In the genomic region with DNA sequence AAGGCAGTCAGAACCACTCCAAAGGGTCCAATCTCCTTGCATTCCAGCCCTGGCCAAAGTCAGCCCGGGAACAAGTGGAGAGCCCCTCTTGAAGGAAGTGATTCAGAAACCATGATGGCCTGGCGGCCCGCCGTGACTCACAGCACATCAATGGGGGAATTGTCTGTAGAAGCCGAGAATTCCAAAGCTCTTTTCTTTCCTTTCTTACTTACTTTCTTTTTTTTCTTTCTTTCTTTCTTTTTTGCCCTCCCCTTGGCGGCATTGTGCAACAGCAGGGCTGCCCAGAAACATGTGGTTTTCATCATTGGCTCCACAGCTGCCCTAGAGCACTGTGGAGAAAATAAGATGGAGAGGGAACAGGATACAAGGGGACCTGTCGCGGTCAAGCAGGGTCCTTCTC, we compare ENCODE assay signal across 12 cellular contexts.
DNase-seq lines count a peak whose midpoint lies in the region; ATAC-seq and TF ChIP-seq lines count a peak whose summit lies in the region.
"Had no signal": no experiment of that assay in that cellular context is flagged by ENCODE, and none has a peak within 500 bp of the region (broad histone marks: within the 10 kb centered on the region; RNA-seq: fewer than 3 reads in every experiment).

No MANE protein-coding gene starts in this region.

- no peaks in the 10 kb centered on the region for H3K9me2 ChIP-seq in hepatocyte (replicated peaks; ENCODE audit: insufficient read depth)

- WGBS in hepatocyte (ENCODE audit: low lambda C conversion rate, missing lambda C conversion rate) = 65% methylated on average over 8 of the region's 8 CpGs

- in situ Hi-C loops in brain microvascular endothelial cell (cut with HindIII; ENCODE audit: low pct_ligation_motif_present, low sequenced_read_pairs) = loop anchor here (25.0 kb wide), 1 partner anchor 126 kb away; no protein-coding TSS in a partner anchor

- no peaks in the 10 kb centered on the region for H3K27me3 Mint-ChIP-seq in Caco-2 (ENCODE audit: insufficient read depth, unreplicated experiment)

- H3K4me1 Mint-ChIP-seq in Caco-2 (ENCODE audit: low read depth, unreplicated experiment) = peaks cover 6% of the 10 kb centered on the region

- no peaks in the 10 kb centered on the region for H3K79me2 ChIP-seq in hepatocyte

- ATAC-seq in HG03095 (IDR thresholded peaks at IDR 0.05; ENCODE audit: unreplicated experiment) = no peak
- no peak for ATAC-seq in GM21825 (IDR thresholded peaks at IDR 0.05; ENCODE audit: unreplicated experiment)
- no peak for ATAC-seq in GM21526 (IDR thresholded peaks at IDR 0.05; ENCODE audit: low FRiP score, unreplicated experiment)

- no peak overlapping the region for H3K27ac Mint-ChIP-seq in Caco-2 (ENCODE audit: unreplicated experiment)
- H3K27ac Mint-ChIP-seq: stimulated activated naive CD8-positive, alpha-beta T cell treated with anti-CD3 and anti-CD28 coated beads, Interleukin-15, Interleukin-2, amounts not matched to agents 100 ng/mL and 50 ng/mL, for 24 hours had no signal

- intact Hi-C loops in Caco-2 (cut with micrococcal nuclease; ENCODE audit: unreplicated experiment) = loop anchor here (2.0 to 5.0 kb wide), 4 partner anchors 121 to 340 kb away; no protein-coding TSS in a partner anchor

- H3K4me3 Mint-ChIP-seq in Caco-2 (ENCODE audit: unreplicated experiment) = no peak overlapping the region
- H3K4me3 Mint-ChIP-seq: stimulated activated naive CD8-positive, alpha-beta T cell treated with anti-CD3 and anti-CD28 coated beads, Interleukin-15, Interleukin-2, amounts not matched to agents 100 ng/mL and 50 ng/mL, for 24 hours had no signal

- H3K4me3 ChIP-seq in brain microvascular endothelial cell (ENCODE audit: low read depth, low read length) (no peak overlapping the region), hepatocyte (no peak overlapping the region), Caco-2 (ENCODE audit: low read depth, low read length) (no peak overlapping the region)
- H3K4me3 ChIP-seq: PC-9 had no signal

- POLR2A ChIA-PET in Caco-2 (lab: Charles Lee) = no interaction called here

- H4K20me1 ChIP-seq in hepatocyte (ENCODE audit: insufficient read depth, poor library complexity, severe bottlenecking) = no peaks in the 10 kb centered on the region

- H3K9me3 Mint-ChIP-seq in Caco-2 (ENCODE audit: unreplicated experiment) = no peaks in the 10 kb centered on the region
- H3K9me3 Mint-ChIP-seq: stimulated activated naive CD8-positive, alpha-beta T cell treated with anti-CD3 and anti-CD28 coated beads, Interleukin-15, Interleukin-2, amounts not matched to agents 100 ng/mL and 50 ng/mL, for 24 hours had no signal

- no peaks in the 10 kb centered on the region for H3K27me3 ChIP-seq in brain microvascular endothelial cell (replicated peaks)
- H3K27me3 ChIP-seq in hepatocyte = no peaks in the 10 kb centered on the region
- H3K27me3 ChIP-seq in Caco-2 (replicated peaks; ENCODE audit: control insufficient read depth, insufficient read depth, low read length) = no peaks in the 10 kb centered on the region

- DNase-seq in GM04504 (ENCODE audit: low read depth) (peak; percentile 80), brain microvascular endothelial cell (peak; percentile 89), hepatocyte (ENCODE audit: low spot score) (peak; percentile 24), smooth muscle cell of the brain vasculature (ENCODE audit: low read depth, low spot score) (peak; percentile 32), Caco-2 (no peak)
- DNase-seq: activated CD4-positive, alpha-beta T cell treated with anti-CD3 and anti-CD28 coated beads, Interleukin-2, amount 50 U/mL, for 4 hours; DMS79 had no signal

- no peaks in the 10 kb centered on the region for H3K36me3 Mint-ChIP-seq in Caco-2 (ENCODE audit: insufficient read depth, unreplicated experiment)

- H3K9me3 ChIP-seq in hepatocyte (ENCODE audit: low read depth) (no peaks in the 10 kb centered on the region), Caco-2 (no peaks in the 10 kb centered on the region)

- H3K4me2 ChIP-seq in hepatocyte = no peak overlapping the region
- H3K4me2 ChIP-seq: PC-9 had no signal

- H3K4me1 ChIP-seq in hepatocyte (ENCODE audit: insufficient read depth) (peaks cover 8% of the 10 kb centered on the region), Caco-2 (0 out of 2 replicates have a peak, but pooled peaks cover 6% of the 10 kb centered on the region)

- no TSS peak for BruUV-seq in Caco-2 (replicated peaks; lab: Mats Ljungman, UMichigan)

- TF ChIP-seq CTCF in brain microvascular endothelial cell (IDR thresholded peaks at IDR 0.05; ENCODE audit: low read depth, low read length, missing control alignments) = no peak
- TF ChIP-seq CTCF in hepatocyte (IDR thresholded peaks at IDR 0.05; ENCODE audit: poor library complexity) = no peak
- TF ChIP-seq CTCF in Caco-2 (IDR thresholded peaks at IDR 0.05; ENCODE audit: insufficient read depth in 1 of 2, low read depth in 1 of 2, low read length in 1 of 2, severe bottlenecking in 1 of 2, unreplicated experiment in 1 of 2) = no peak

- CTCF ChIA-PET in Caco-2 (lab: Charles Lee) = interaction anchor here (1.6 kb wide), 1 partner anchor 136 kb away, joined by 17 read pairs; no protein-coding TSS in a partner anchor

- H2AFZ ChIP-seq in hepatocyte = no peak overlapping the region
- H2AFZ ChIP-seq: PC-9 had no signal

- H3K36me3 ChIP-seq in brain microvascular endothelial cell (replicated peaks) (no peaks in the 10 kb centered on the region), hepatocyte (replicated peaks; ENCODE audit: insufficient read depth, low read depth) (no peaks in the 10 kb centered on the region), Caco-2 (ENCODE audit: control insufficient read depth, insufficient read depth, low read length) (no peaks in the 10 kb centered on the region)

- H3K27ac ChIP-seq in brain microvascular endothelial cell (peak overlapping the region; percentile 83), hepatocyte (peak overlapping the region; percentile 51)
- H3K27ac ChIP-seq: PC-9 had no signal

Comparison
In these comparisons a context has a peak if more than half of its experiments do, and no peak if none do; other contexts are left out.
1. DNase-seq: peak in GM04504 (single experiment), brain microvascular endothelial cell (single experiment), hepatocyte (single experiment) and smooth muscle cell of the brain vasculature (single experiment); none in Caco-2 (0 of 2).